28 cellular contexts compared by ENCODE assay signal in genomic region chr14:33990790-33991189, GRCh38.
"Had no signal": no experiment of that assay in that cellular context is flagged by ENCODE, and none has a peak within 500 bp of the region (broad histone marks: within the 10 kb centered on the region; RNA-seq: fewer than 3 reads in every experiment).

No MANE protein-coding gene starts in this region.

- H3K4me3 ChIP-seq: cardiac muscle cell, MG63 had no signal

- DNase-seq: activated B cell treated with CpG ODN at 0.5 μM for 24 hours; activated CD4-positive, alpha-beta memory T cell treated with anti-CD3 and anti-CD28 coated beads, Interleukin-2, amount 10 ng/mL, durations not matched to agents 7 days and 5 days; activated CD4-positive, alpha-beta T cell treated with anti-CD3 and anti-CD28 coated beads for 1 hour; activated CD4-positive, alpha-beta T cell treated with anti-CD3 and anti-CD28 coated beads, Interleukin-2, amount 50 U/mL, for 1 hour; activated CD8-positive, alpha-beta memory T cell treated with anti-CD3 and anti-CD28 coated beads, Interleukin-2, amount 50 U/mL, for 4 hours; activated effector memory CD4-positive, alpha-beta T cell treated with anti-CD3 and anti-CD28 coated beads, Interleukin-2, amount 50 U/mL, for 16 hours; activated naive CD4-positive, alpha-beta T cell treated with Interleukin-2 at 50 U/mL for 16 hours; activated naive CD8-positive, alpha-beta T cell treated with anti-CD3 and anti-CD28 coated beads, Interleukin-2, amount 50 U/mL, for 24 hours; amygdala; MG63; MV-4-11; NCI-H1092 treated with DMSO at 0.1 percent for 48 hours; NCI-H1436; NCI-H1694 treated with DMSO at 0.1 percent for 48 hours; NCI-H2029 treated with DMSO at 0.1 percent for 48 hours; NCI-H510A treated with DMSO at 0.1 percent for 48 hours; NCI-H69; NK-92 treated with Interleukin-12 subunit alpha and Interleukin-12 subunit beta, amount 100 ng/mL, for 24 hours; OCI-M1; Right ventricle myocardium superior; RPMI8226; T-helper 2 cell; T1000 had no signal

- H3K27me3 ChIP-seq: brain microvascular endothelial cell, cardiac muscle cell, MG63 had no signal

- H3K36me3 Mint-ChIP-seq: activated naive CD4-positive, alpha-beta T cell treated with anti-CD3 and anti-CD28 coated beads, Interleukin-2, amount 50 U/mL, for 72 hours had no signal

- ATAC-seq: activated naive CD4-positive, alpha-beta T cell treated with anti-CD3 and anti-CD28 coated beads, Interleukin-2, amount 50 U/mL, for 72 hours; activated naive CD8-positive, alpha-beta T cell treated with anti-CD3 and anti-CD28 coated beads, Interleukin-2, amount 50 U/mL, for 24 hours; Panc1 had no signal

- H3K9ac ChIP-seq: KMS-11 had no signal

- H3K4me1 Mint-ChIP-seq: activated B cell treated with CpG ODN at 0.5 μM for 24 hours had no signal

- H3K27ac Mint-ChIP-seq: activated B cell treated with CpG ODN at 0.5 μM for 24 hours; activated CD4-positive, alpha-beta memory T cell treated with anti-CD3 and anti-CD28 coated beads, Interleukin-2, amount 10 ng/mL, durations not matched to agents 7 days and 5 days; activated naive CD8-positive, alpha-beta T cell treated with anti-CD3 and anti-CD28 coated beads, Interleukin-2, amount 50 U/mL, for 24 hours had no signal

- H3K27me3 Mint-ChIP-seq: activated B cell treated with CpG ODN at 0.5 μM for 24 hours; activated naive CD8-positive, alpha-beta T cell treated with anti-CD3 and anti-CD28 coated beads, Interleukin-2, amount 50 U/mL, for 24 hours had no signal

- H3K27ac ChIP-seq: cardiac muscle cell, KMS-11 had no signal

- H3K4me3 Mint-ChIP-seq: activated B cell treated with CpG ODN at 0.5 μM for 24 hours had no signal

- H3K36me3 ChIP-seq: brain microvascular endothelial cell, cardiac muscle cell, MG63 had no signal

- H3K9me3 Mint-ChIP-seq: activated B cell treated with CpG ODN at 0.5 μM for 24 hours; activated CD4-positive, alpha-beta memory T cell treated with anti-CD3 and anti-CD28 coated beads, Interleukin-2, amount 10 ng/mL, durations not matched to agents 7 days and 5 days; activated naive CD4-positive, alpha-beta T cell treated with anti-CD3 and anti-CD28 coated beads, Interleukin-2, amount 50 U/mL, for 72 hours had no signal

- H3K9me3 ChIP-seq: MG63 had no signal
